In genomic region chr7:157276731-157277562, GRCh38 we compare ENCODE assay signal across 8 cellular contexts. TPM values are rescaled to one million over a fixed set of nuclear protein-coding genes. Genes with fewer than 3 reads are reported as not detected.
DNase-seq lines count a peak whose midpoint lies in the region; ATAC-seq lines count a peak whose summit lies in the region.

No MANE protein-coding gene starts in this region.

- no peak overlapping the region for H2BK12ac ChIP-seq in neuronal stem cell (ENCODE audit: low read length)

- H3K27ac ChIP-seq in neuronal stem cell (replicated peaks; ENCODE audit: low read length), result no peak overlapping the region

- H2BK5ac ChIP-seq in neuronal stem cell (ENCODE audit: low read length), result no peak overlapping the region

- no peak overlapping the region for H3K4me3 ChIP-seq in neuronal stem cell (ENCODE audit: low read length in 2 of 2)

- H3K18ac ChIP-seq in neuronal stem cell (ENCODE audit: low read length), result no peak overlapping the region

- no peak overlapping the region for H4K8ac ChIP-seq in neuronal stem cell (ENCODE audit: low read depth, low read length)

- H4K91ac ChIP-seq in neuronal stem cell (ENCODE audit: low read depth, low read length, poor library complexity), result no peak overlapping the region

- H3K36me3 ChIP-seq in neuronal stem cell (replicated peaks in 1 of 2; ENCODE audit: control insufficient read depth in 2 of 2, insufficient read depth in 2 of 2, low read length in 2 of 2), result peaks cover 0 to under 1% of the 10 kb centered on the region in 2 donors

- WGBS in neuronal stem cell (ENCODE audit: extremely low coverage in 2 of 2, insufficient read length in 2 of 2, insufficient replicate concordance in 1 of 2), 2 donors, result no CpG with 5 or more reads among the region's 21 CpGs

- peaks cover 0 to 2% of the 10 kb centered on the region in 2 donors for H3K9me3 ChIP-seq in neuronal stem cell (replicated peaks in 1 of 2; ENCODE audit: control insufficient read depth in 2 of 2, insufficient read depth in 1 of 2, low read depth in 1 of 2, low read length in 2 of 2)

- peak overlapping the region; percentile 69 for H2AFZ ChIP-seq in neuronal stem cell (ENCODE audit: low read length)

- no peak overlapping the region for H3K9ac ChIP-seq in neuronal stem cell (ENCODE audit: low read depth, low read length, poor library complexity)

- H2BK120ac ChIP-seq in neuronal stem cell (ENCODE audit: low read depth, low read length), result no peak overlapping the region

- H3K79me1 ChIP-seq in neuronal stem cell (ENCODE audit: low read depth, low read length), result peaks cover 1% of the 10 kb centered on the region

- no peak overlapping the region for H3K14ac ChIP-seq in neuronal stem cell (ENCODE audit: low read length)

- H2AK5ac ChIP-seq in neuronal stem cell (ENCODE audit: low read depth, low read length), result peak overlapping the region; percentile 22

- H3K23ac ChIP-seq in neuronal stem cell (ENCODE audit: low read depth, low read length, poor library complexity), result no peak overlapping the region

- no peak overlapping the region for H3K4ac ChIP-seq in neuronal stem cell (ENCODE audit: low read length)

- DNase-seq in NCI-H345 (lab: John Stamatoyannopoulos, UW) (peak; percentile 59), NCI-H345 treated with DMSO at 0.1 percent for 48 hours (lab: John Stamatoyannopoulos, UW; ENCODE audit: unreplicated experiment) (no peak), NCI-H1092 (lab: John Stamatoyannopoulos, UW) (peak; percentile 26), astrocyte of the hippocampus (ENCODE audit: low read depth, low spot score) (peak; percentile 34), neuronal stem cell (ENCODE audit: low spot score) (no peak), NK-92 (lab: John Stamatoyannopoulos, UW; ENCODE audit: unreplicated experiment) (no peak)

- ATAC-seq in GM21360 (IDR thresholded peaks at IDR 0.05; ENCODE audit: unreplicated experiment) (no peak), HG03039 (IDR thresholded peaks at IDR 0.05; ENCODE audit: unreplicated experiment) (no peak)

- H3K4me2 ChIP-seq in neuronal stem cell (ENCODE audit: insufficient read depth, low read length, poor library complexity, severe bottlenecking), result no peak overlapping the region

- no peaks in the 10 kb centered on the region for H3K4me1 ChIP-seq in neuronal stem cell (ENCODE audit: control insufficient read depth in 2 of 2, insufficient read depth in 1 of 2, low read depth in 1 of 2, low read length in 2 of 2)

- H2BK15ac ChIP-seq in neuronal stem cell (ENCODE audit: low read length), result no peak overlapping the region

- H3K27me3 ChIP-seq in neuronal stem cell (ENCODE audit: control insufficient read depth in 3 of 3, insufficient read depth in 3 of 3, low read depth in 1 of 3, low read length in 3 of 3), result no peaks in the 10 kb centered on the region

RNA-seq across cellular contexts. Expression of gene DNAJB6, which starts 59.9 kb away (rescaled TPM):
- polyA plus RNA-seq in neuronal stem cell (2013, experiment 1 of 2), result 203 TPM
- 185 TPM for polyA plus RNA-seq in neuronal stem cell (2013, experiment 2 of 2)

Comparison
In these comparisons a context has a peak if more than half of its experiments do, and no peak if none do; other contexts are left out.
1. DNase-seq: peak in NCI-H345 (single experiment), NCI-H1092 (single experiment) and astrocyte of the hippocampus (single experiment); none in NCI-H345 treated with DMSO at 0.1 percent for 48 hours (single experiment), neuronal stem cell (single experiment) and NK-92 (single experiment).